In the genomic region with DNA sequence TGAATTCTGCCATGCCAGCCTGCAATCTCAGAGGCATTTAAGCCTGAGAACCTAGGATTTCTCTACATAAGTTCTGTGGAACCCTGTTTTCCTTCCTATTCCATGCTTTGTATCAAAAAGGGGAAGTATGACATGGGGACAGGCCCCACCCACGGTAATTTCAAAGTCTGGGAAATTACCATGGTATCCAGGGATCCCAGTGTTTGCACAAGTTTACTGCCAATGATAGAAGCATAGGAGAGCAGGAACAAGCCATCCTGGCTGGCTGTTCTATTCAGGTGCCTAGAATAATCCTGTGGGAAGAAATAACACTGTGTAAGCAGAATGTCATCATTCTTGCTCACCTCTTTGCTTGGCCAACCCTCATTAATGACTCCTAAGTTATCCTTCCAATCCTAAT, we compare ENCODE assay signal across 1 cellular context.
TF ChIP-seq lines count a peak whose summit lies in the region.

No MANE protein-coding gene starts in this region.

TF ChIP-seq in HepG2, 621 proteins besides CTCF, POLR2A, EP300 and RAD21 (continued from another document):
- TF ChIP-seq SALL2 (CRISPR knock-in tag; IDR thresholded peaks at IDR 0.05) = no peak
- TF ChIP-seq, protein P1, sequence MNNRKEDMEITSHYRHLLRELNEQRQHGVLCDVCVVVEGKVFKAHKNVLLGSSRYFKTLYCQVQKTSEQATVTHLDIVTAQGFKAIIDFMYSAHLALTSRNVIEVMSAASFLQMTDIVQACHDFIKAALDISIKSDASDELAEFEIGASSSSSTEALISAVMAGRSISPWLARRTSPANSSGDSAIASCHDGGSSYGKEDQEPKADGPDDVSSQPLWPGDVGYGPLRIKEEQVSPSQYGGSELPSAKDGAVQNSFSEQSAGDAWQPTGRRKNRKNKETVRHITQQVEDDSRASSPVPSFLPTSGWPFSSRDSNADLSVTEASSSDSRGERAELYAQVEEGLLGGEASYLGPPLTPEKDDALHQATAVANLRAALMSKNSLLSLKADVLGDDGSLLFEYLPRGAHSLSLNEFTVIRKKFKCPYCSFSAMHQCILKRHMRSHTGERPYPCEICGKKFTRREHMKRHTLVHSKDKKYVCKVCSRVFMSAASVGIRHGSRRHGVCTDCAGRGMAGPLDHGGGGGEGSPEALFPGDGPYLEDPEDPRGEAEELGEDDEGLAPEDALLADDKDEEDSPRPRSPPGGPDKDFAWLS (CRISPR knock-in tag; IDR thresholded peaks at IDR 0.05; ENCODE audit: borderline replicate concordance) = no peak
- TF ChIP-seq ZBTB42 (CRISPR knock-in tag; IDR thresholded peaks at IDR 0.05) = no peak
- TF ChIP-seq FOXC1 (CRISPR knock-in tag; IDR thresholded peaks at IDR 0.05; ENCODE audit: borderline replicate concordance) = no peak
- TF ChIP-seq ZNF510 (CRISPR knock-in tag; IDR thresholded peaks at IDR 0.05; ENCODE audit: low read depth) = no peak
- TF ChIP-seq PRPF4 (IDR thresholded peaks at IDR 0.05; ENCODE audit: low read depth, low read length, poor library complexity, severe bottlenecking) = no peak
- TF ChIP-seq TSC22D2 (CRISPR knock-in tag; IDR thresholded peaks at IDR 0.05; ENCODE audit: borderline replicate concordance) = no peak
- TF ChIP-seq, protein P2, sequence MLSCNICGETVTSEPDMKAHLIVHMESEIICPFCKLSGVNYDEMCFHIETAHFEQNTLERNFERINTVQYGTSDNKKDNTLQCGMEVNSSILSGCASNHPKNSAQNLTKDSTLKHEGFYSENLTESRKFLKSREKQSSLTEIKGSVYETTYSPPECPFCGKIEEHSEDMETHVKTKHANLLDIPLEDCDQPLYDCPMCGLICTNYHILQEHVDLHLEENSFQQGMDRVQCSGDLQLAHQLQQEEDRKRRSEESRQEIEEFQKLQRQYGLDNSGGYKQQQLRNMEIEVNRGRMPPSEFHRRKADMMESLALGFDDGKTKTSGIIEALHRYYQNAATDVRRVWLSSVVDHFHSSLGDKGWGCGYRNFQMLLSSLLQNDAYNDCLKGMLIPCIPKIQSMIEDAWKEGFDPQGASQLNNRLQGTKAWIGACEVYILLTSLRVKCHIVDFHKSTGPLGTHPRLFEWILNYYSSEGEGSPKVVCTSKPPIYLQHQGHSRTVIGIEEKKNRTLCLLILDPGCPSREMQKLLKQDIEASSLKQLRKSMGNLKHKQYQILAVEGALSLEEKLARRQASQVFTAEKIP (CRISPR knock-in tag; IDR thresholded peaks at IDR 0.05; ENCODE audit: borderline replicate concordance) = no peak
